13 cellular contexts compared by ENCODE assay signal in genomic region chr14:34052658-34053014, GRCh38.
A peak's percentile ranks its signal among the peaks of the same experiment; 100 is the strongest.
DNase-seq lines count a peak whose midpoint lies in the region; ATAC-seq and TF ChIP-seq lines count a peak whose summit lies in the region.
"Had no signal": no experiment of that assay in that cellular context is flagged by ENCODE, and none has a peak within 500 bp of the region (broad histone marks: within the 10 kb centered on the region; RNA-seq: fewer than 3 reads in every experiment).

No MANE protein-coding gene starts in this region.

- no TSS peak for BruUV-seq in MCF 10A (replicated peaks; lab: Mats Ljungman, UMichigan)

- no peak overlapping the region for H3K56ac ChIP-seq in mesendoderm (ENCODE audit: low read length)

- no peak overlapping the region for H2BK120ac ChIP-seq in mesendoderm (ENCODE audit: low read depth, low read length)

- no peaks in the 10 kb centered on the region for H3K9me3 Mint-ChIP-seq in MCF 10A (ENCODE audit: unreplicated experiment)

- H2AK5ac ChIP-seq in mesendoderm (ENCODE audit: low read length): no peak overlapping the region

- peaks cover 26% of the 10 kb centered on the region for H3K4me1 Mint-ChIP-seq in MCF 10A (ENCODE audit: insufficient read depth, unreplicated experiment)

- no peaks in the 10 kb centered on the region for H3K4me1 ChIP-seq in mesendoderm (ENCODE audit: control insufficient read depth, low read depth, low read length)

- no CpG with 5 or more reads among the region's 5 CpGs for WGBS in mesendoderm (ENCODE audit: extremely low coverage, insufficient coverage, low lambda C conversion rate)

- no peak overlapping the region for H2BK5ac ChIP-seq in mesendoderm (ENCODE audit: low read length)

- H3K27ac ChIP-seq in mesendoderm (ENCODE audit: low read depth, low read length): no peak overlapping the region

- H3K18ac ChIP-seq in mesendoderm (ENCODE audit: low read length): no peak overlapping the region

- H3K27ac Mint-ChIP-seq in MCF 10A (ENCODE audit: low read depth, unreplicated experiment): no peak overlapping the region

- H4K5ac ChIP-seq in mesendoderm (ENCODE audit: low read length): no peak overlapping the region

- no peak overlapping the region for H4K8ac ChIP-seq in mesendoderm (ENCODE audit: low read depth, low read length)

- H3K36me3 ChIP-seq in mesendoderm (ENCODE audit: control insufficient read depth, insufficient read depth, low read length): no peaks in the 10 kb centered on the region

- peaks cover 4% of the 10 kb centered on the region for H3K36me3 Mint-ChIP-seq in MCF 10A (ENCODE audit: insufficient read depth, unreplicated experiment)

- H3K23ac ChIP-seq in mesendoderm (ENCODE audit: low read length): no peak overlapping the region

- POLR2A ChIA-PET in MCF 10A (lab: Yijun Ruan, JAX): interaction anchor here (0.5 to 1.5 kb wide), 3 partner anchors 9 to 396 kb away, joined by 3 to 10 read pairs (median 5); no protein-coding TSS in a partner anchor

- H3K79me2 ChIP-seq in mesendoderm (ENCODE audit: control insufficient read depth, insufficient read depth, low read length): no peaks in the 10 kb centered on the region

- CTCF ChIA-PET in MCF 10A (lab: Yijun Ruan, JAX): no interaction called here

- H3K4me2 ChIP-seq in mesendoderm (ENCODE audit: low read length): no peak overlapping the region

- DNase-seq in ELF-1 (ENCODE audit: low read depth, low spot score) (peak; percentile 85), LoVo (ENCODE audit: low spot score) (peak; percentile 61), MCF 10A (ENCODE audit: unreplicated experiment) (peak; percentile 34), mesendoderm (peak; percentile 80), ureter (ENCODE audit: low spot score) (no peak)
- DNase-seq: DMS79 treated with DMSO at 0.1 percent for 48 hours; erythroblast; NCI-H524; stimulated activated CD4-positive, alpha-beta T cell treated with anti-CD3 and anti-CD28 coated beads, Interleukin-15, amount 100 ng/mL, for 24 hours; T-helper 9 cell had no signal

- no peak for ATAC-seq in HG03457 (IDR thresholded peaks at IDR 0.05; ENCODE audit: unreplicated experiment)
- no peak for ATAC-seq in HG02610 (IDR thresholded peaks at IDR 0.05; ENCODE audit: unreplicated experiment)
- no peak for ATAC-seq in HG02623 (IDR thresholded peaks at IDR 0.05; ENCODE audit: unreplicated experiment)

- no peak overlapping the region for H3K9ac ChIP-seq in mesendoderm (ENCODE audit: low read length)

- intact Hi-C loops in MCF 10A (cut with micrococcal nuclease): no loop called here

- no peak for TF ChIP-seq CTCF in MCF 10A (IDR thresholded peaks at IDR 0.05; ENCODE audit: unreplicated experiment)

- no peaks in the 10 kb centered on the region for H3K79me1 ChIP-seq in mesendoderm (ENCODE audit: low read length)

- no peaks in the 10 kb centered on the region for H3K27me3 Mint-ChIP-seq in MCF 10A (ENCODE audit: insufficient read depth, unreplicated experiment)

- no peaks in the 10 kb centered on the region for H3K27me3 ChIP-seq in mesendoderm (ENCODE audit: insufficient read depth, low read length, poor library complexity)

- no peak overlapping the region for H3K4me3 ChIP-seq in mesendoderm (ENCODE audit: low read length)

- H3K4ac ChIP-seq in mesendoderm (ENCODE audit: low read depth, low read length): no peak overlapping the region

- H2BK15ac ChIP-seq in mesendoderm (replicated peaks; ENCODE audit: low read depth): no peak overlapping the region

- H3K4me3 Mint-ChIP-seq in MCF 10A (ENCODE audit: unreplicated experiment): no peak overlapping the region
